Comparison of ENCODE assay signal across 19 cellular contexts in the genomic region with DNA sequence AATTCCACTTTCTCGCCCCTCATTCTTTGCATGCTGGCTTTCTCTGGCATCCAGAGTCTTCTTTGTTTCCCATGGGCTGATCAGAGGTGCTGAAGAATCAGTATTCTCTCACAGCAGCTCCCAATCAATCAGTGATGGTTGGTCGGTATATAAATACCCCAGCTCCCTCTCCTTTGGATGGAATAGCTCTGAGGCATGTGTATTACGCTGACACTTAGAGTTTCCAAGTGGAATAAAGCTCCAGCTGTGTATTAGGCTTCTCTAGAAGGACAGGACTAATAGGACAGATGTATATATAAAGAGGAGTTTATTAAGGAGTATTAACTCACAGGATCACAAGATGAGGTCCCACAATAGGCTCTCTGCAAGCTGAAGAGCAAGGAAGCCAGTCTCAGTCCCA.
A peak's percentile ranks its signal among the peaks of the same experiment; 100 is the strongest.
DNase-seq lines count a peak whose midpoint lies in the region; ATAC-seq and TF ChIP-seq lines count a peak whose summit lies in the region.
"Had no signal": no experiment of that assay in that cellular context is flagged by ENCODE, and none has a peak within 500 bp of the region (broad histone marks: within the 10 kb centered on the region; RNA-seq: fewer than 3 reads in every experiment).

No MANE protein-coding gene starts in this region.

- TF ChIP-seq CTCF in LNCAP (IDR thresholded peaks at IDR 0.05) = peak; percentile 24; the same call in 1 of the 2 replicates
- peak; percentile 20 for TF ChIP-seq CTCF in brain microvascular endothelial cell (IDR thresholded peaks at IDR 0.05; ENCODE audit: low read depth, low read length, missing control alignments)
- TF ChIP-seq CTCF in neural progenitor cell (IDR thresholded peaks at IDR 0.05) = peak; percentile 37

- no peak overlapping the region for H2AFZ ChIP-seq in neural progenitor cell (replicated peaks)

- no peaks in the 10 kb centered on the region for H3K79me2 ChIP-seq in neural progenitor cell (ENCODE audit: low read depth)

- no peak overlapping the region for H3K4me3 Mint-ChIP-seq in neural progenitor cell
- H3K4me3 Mint-ChIP-seq: immature natural killer cell, memory B cell had no signal

- H3K36me3 ChIP-seq in brain microvascular endothelial cell (replicated peaks) = no peaks in the 10 kb centered on the region
- no peaks in the 10 kb centered on the region for H3K36me3 ChIP-seq in neural progenitor cell
- H3K36me3 ChIP-seq: ascending aorta, stomach had no signal

- H3K4me2 ChIP-seq in neural progenitor cell = no peak overlapping the region

- DNase-seq in NCI-H526 (lab: John Stamatoyannopoulos, UW) = peak; percentile 12 to 49
- DNase-seq in NCI-H526 treated with DMSO at 0.1 percent for 48 hours (lab: John Stamatoyannopoulos, UW) = no peak
- DNase-seq in brain microvascular endothelial cell = no peak
- no peak for DNase-seq in neural progenitor cell (ENCODE audit: low spot score)
- no peak for DNase-seq in nucleus accumbens (lab: John Stamatoyannopoulos, UW)
- no peak for DNase-seq in stimulated activated CD4-positive, alpha-beta T cell treated with anti-CD3 and anti-CD28 coated beads, Interleukin-4, amount 100 ng/mL, for 4 hours
- DNase-seq: activated effector memory CD4-positive, alpha-beta T cell treated with Interleukin-2 at 50 U/mL for 16 hours; dorsolateral prefrontal cortex; foreskin melanocyte; GOT3; immature natural killer cell; KG1; NCI-H1694; occipital lobe; stomach had no signal

- no peaks in the 10 kb centered on the region for H3K9me3 ChIP-seq in neural progenitor cell (ENCODE audit: low read depth)
- H3K9me3 ChIP-seq: ascending aorta had no signal

- H3K36me3 Mint-ChIP-seq in neural progenitor cell = no peaks in the 10 kb centered on the region
- H3K36me3 Mint-ChIP-seq: immature natural killer cell, memory B cell had no signal

- H3K4me1 ChIP-seq in neural progenitor cell = no peaks in the 10 kb centered on the region
- H3K4me1 ChIP-seq: ascending aorta, stomach had no signal

- H3K27ac ChIP-seq in brain microvascular endothelial cell (no peak overlapping the region), neural progenitor cell (no peak overlapping the region)
- H3K27ac ChIP-seq: ascending aorta, dorsolateral prefrontal cortex, stomach had no signal

- H3K4me1 Mint-ChIP-seq in neural progenitor cell = no peaks in the 10 kb centered on the region
- H3K4me1 Mint-ChIP-seq: immature natural killer cell, memory B cell had no signal

- H4K20me1 ChIP-seq in neural progenitor cell (ENCODE audit: low read depth) = no peaks in the 10 kb centered on the region

- H3F3A ChIP-seq in neural progenitor cell (ENCODE audit: low read depth) = no peaks in the 10 kb centered on the region

- H3K4me3 ChIP-seq in brain microvascular endothelial cell (ENCODE audit: low read depth, low read length) (no peak overlapping the region), neural progenitor cell (no peak overlapping the region)
- H3K4me3 ChIP-seq: ascending aorta, dorsolateral prefrontal cortex, stomach had no signal

- no peaks in the 10 kb centered on the region for H3K27me3 ChIP-seq in brain microvascular endothelial cell (replicated peaks)
- no peaks in the 10 kb centered on the region for H3K27me3 ChIP-seq in neural progenitor cell
- H3K27me3 ChIP-seq: ascending aorta, dorsolateral prefrontal cortex, stomach had no signal

- ATAC-seq in HG02884 (IDR thresholded peaks at IDR 0.05; ENCODE audit: unreplicated experiment) = no peak

- H3K27ac Mint-ChIP-seq in neural progenitor cell = no peak overlapping the region
- H3K27ac Mint-ChIP-seq: immature natural killer cell, memory B cell had no signal

- H3K27me3 Mint-ChIP-seq in neural progenitor cell (ENCODE audit: insufficient read depth, low read depth) = peaks cover 2% of the 10 kb centered on the region
- H3K27me3 Mint-ChIP-seq: memory B cell had no signal

- H3K9me3 Mint-ChIP-seq in neural progenitor cell = peaks cover 7% of the 10 kb centered on the region
- H3K9me3 Mint-ChIP-seq: immature natural killer cell had no signal

- in situ Hi-C loops in brain microvascular endothelial cell (cut with HindIII; ENCODE audit: low pct_ligation_motif_present, low sequenced_read_pairs) = no loop called here

- no peak overlapping the region for H3K9ac ChIP-seq in neural progenitor cell

Comparison
In these comparisons a context has a peak if more than half of its experiments do, and no peak if none do; other contexts are left out.
1. DNase-seq: peak in NCI-H526 (2 of 2); none in NCI-H526 treated with DMSO at 0.1 percent for 48 hours (single experiment), brain microvascular endothelial cell (single experiment), neural progenitor cell (single experiment), nucleus accumbens (0 of 56) and stimulated activated CD4-positive, alpha-beta T cell treated with anti-CD3 and anti-CD28 coated beads, Interleukin-4, amount 100 ng/mL, for 4 hours (0 of 2).
2. Peak in every context shown above with its lines, with median percentiles within 50 percentile points of each other: CTCF ChIP-seq.